ENCODE assay signal across 16 cellular contexts in the genomic region with DNA sequence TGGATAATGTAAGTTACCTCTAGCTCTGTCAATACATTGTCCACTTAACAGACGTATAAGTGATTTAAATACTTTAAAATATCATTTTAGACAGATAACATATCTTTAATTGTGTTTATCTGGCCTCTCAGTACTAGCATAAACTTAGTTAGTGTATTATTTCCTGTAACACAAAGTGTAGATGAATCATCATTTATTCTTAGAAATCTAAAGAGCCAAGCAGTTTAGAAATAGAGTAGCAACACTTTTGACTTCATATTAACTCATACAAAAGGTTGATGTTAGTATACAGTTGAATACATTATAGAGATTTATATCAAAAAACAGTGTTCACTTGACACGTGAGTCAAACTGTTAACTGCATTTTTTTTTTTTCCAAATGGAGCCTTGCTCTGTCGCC.
"Had no signal": no experiment of that assay in that cellular context is flagged by ENCODE, and none has a peak within 500 bp of the region (broad histone marks: within the 10 kb centered on the region; RNA-seq: fewer than 3 reads in every experiment).

No MANE protein-coding gene starts in this region.

- H3K4me1 ChIP-seq: spleen had no signal

- ATAC-seq: right lobe of liver; stimulated activated naive CD8-positive, alpha-beta T cell treated with anti-CD3 and anti-CD28 coated beads, Interleukin-15, amount 100 ng/mL, for 72 hours; upper lobe of right lung had no signal

- H3K4me3 Mint-ChIP-seq: brain; nephron progenitor cell; stimulated activated naive CD8-positive, alpha-beta T cell treated with anti-CD3 and anti-CD28 coated beads, Interleukin-15, amount 100 ng/mL, for 72 hours had no signal

- H3K4me3 ChIP-seq: hepatocyte, right lobe of liver, spleen, thoracic aorta, upper lobe of right lung had no signal

- FAIRE-seq: keratinocyte had no signal

- H3K4me1 Mint-ChIP-seq: brain; nephron progenitor cell; stimulated activated naive CD8-positive, alpha-beta T cell treated with anti-CD3 and anti-CD28 coated beads, Interleukin-15, amount 100 ng/mL, for 72 hours had no signal

- H3K27ac ChIP-seq: hepatocyte, right lobe of liver, spleen, thoracic aorta, upper lobe of right lung had no signal

- DNase-seq: activated CD4-positive, alpha-beta T cell treated with anti-CD3 and anti-CD28 coated beads for 1 hour; activated effector memory CD4-positive, alpha-beta T cell treated with anti-CD3 and anti-CD28 coated beads, Interleukin-2, amount 50 U/mL, for 16 hours; effector memory CD4-positive, alpha-beta T cell; mesendoderm; nephron progenitor cell; right lobe of liver; spleen; stimulated activated naive CD8-positive, alpha-beta T cell treated with anti-CD3 and anti-CD28 coated beads, Interleukin-15, amount 100 ng/mL, for 72 hours; T-helper 9 cell; upper lobe of right lung had no signal

- H3K9me3 Mint-ChIP-seq: activated naive CD4-positive, alpha-beta T cell treated with anti-CD3 and anti-CD28 coated beads, Interleukin-2, amount 50 U/mL, for 72 hours; brain; nephron progenitor cell; stimulated activated naive CD8-positive, alpha-beta T cell treated with anti-CD3 and anti-CD28 coated beads, Interleukin-15, amount 100 ng/mL, for 72 hours had no signal

- H3K27ac Mint-ChIP-seq: nephron progenitor cell, progenitor cell of endocrine pancreas had no signal

- H3K27me3 Mint-ChIP-seq: brain; progenitor cell of endocrine pancreas; stimulated activated naive CD8-positive, alpha-beta T cell treated with anti-CD3 and anti-CD28 coated beads, Interleukin-15, amount 100 ng/mL, for 72 hours had no signal

- H3K9me3 ChIP-seq: right lobe of liver, spleen, thoracic aorta, upper lobe of right lung had no signal

- H3K27me3 ChIP-seq: hepatocyte, right lobe of liver, spleen, upper lobe of right lung had no signal
